ENCODE assay signal across 21 cellular contexts in genomic region chr3:127385540-127385870, GRCh38.
"Had no signal": no experiment of that assay in that cellular context is flagged by ENCODE, and none has a peak within 500 bp of the region (broad histone marks: within the 10 kb centered on the region; RNA-seq: fewer than 3 reads in every experiment).

No MANE protein-coding gene starts in this region.

- H3K79me2 ChIP-seq: parathyroid adenoma had no signal

- H3K4me3 ChIP-seq: left ventricle myocardium inferior, lung, right atrium auricular region, skin epidermis, tibial nerve, uterus had no signal

- H3K27ac Mint-ChIP-seq: memory B cell; naive thymus-derived CD8-positive, alpha-beta T cell; nephron; progenitor cell of endocrine pancreas; stimulated activated memory B cell treated with anti-CD40 and anti-IgM and Interleukin-4, amounts not matched to agents 10 μg/mL and 1 μg/mL and 100 μg/mL, for 72 hours; stimulated activated naive CD8-positive, alpha-beta T cell treated with anti-CD3 and anti-CD28 coated beads, Interleukin-15, amount 100 ng/mL, for 72 hours; type B pancreatic cell had no signal

- DNase-seq: hippocampal formation; naive thymus-derived CD8-positive, alpha-beta T cell; occipital lobe; stimulated activated CD4-positive, alpha-beta T cell treated with anti-CD3 and anti-CD28 coated beads, Interleukin-4, amount 100 ng/mL, for 24 hours; stimulated activated naive CD4-positive, alpha-beta T cell treated with Interleukin-2 at 50 U/mL for 16 hours; stimulated activated naive CD8-positive, alpha-beta T cell treated with anti-CD3 and anti-CD28 coated beads, Interleukin-15, amount 100 ng/mL, for 72 hours; substantia nigra; uterus had no signal

- H3K4me1 ChIP-seq: left ventricle myocardium inferior, parathyroid adenoma, right atrium auricular region, tibial nerve, uterus had no signal

- H2AFZ ChIP-seq: parathyroid adenoma had no signal

- H3K27ac ChIP-seq: left ventricle myocardium inferior, neutrophil, parathyroid adenoma, right atrium auricular region, skin epidermis, tibial nerve, uterus had no signal

- H3K4me3 Mint-ChIP-seq: memory B cell; naive thymus-derived CD8-positive, alpha-beta T cell; nephron; neural crest cell; stimulated activated memory B cell treated with anti-CD40 and anti-IgM and Interleukin-4, amounts not matched to agents 10 μg/mL and 1 μg/mL and 100 μg/mL, for 72 hours; stimulated activated naive CD8-positive, alpha-beta T cell treated with anti-CD3 and anti-CD28 coated beads, Interleukin-15, amount 100 ng/mL, for 72 hours; type B pancreatic cell had no signal

- H3K9me3 ChIP-seq: neutrophil, right atrium auricular region, uterus had no signal

- H3K36me3 Mint-ChIP-seq: memory B cell; naive thymus-derived CD8-positive, alpha-beta T cell; stimulated activated memory B cell treated with anti-CD40 and anti-IgM and Interleukin-4, amounts not matched to agents 10 μg/mL and 1 μg/mL and 100 μg/mL, for 72 hours; type B pancreatic cell had no signal

- H3K4me1 Mint-ChIP-seq: memory B cell; naive thymus-derived CD8-positive, alpha-beta T cell; nephron; stimulated activated memory B cell treated with anti-CD40 and anti-IgM and Interleukin-4, amounts not matched to agents 10 μg/mL and 1 μg/mL and 100 μg/mL, for 72 hours; stimulated activated naive CD8-positive, alpha-beta T cell treated with anti-CD3 and anti-CD28 coated beads, Interleukin-15, amount 100 ng/mL, for 72 hours had no signal

- H3K27me3 ChIP-seq: neutrophil, right atrium auricular region, uterus had no signal

- H3K9ac ChIP-seq: parathyroid adenoma had no signal

- H3K36me3 ChIP-seq: left ventricle myocardium inferior, neutrophil, right atrium auricular region, tibial nerve, uterus had no signal
